ENCODE assay signal across 8 cellular contexts in genomic region chr3:196969001-196969659, GRCh38. TPM values are rescaled to one million over a fixed set of nuclear protein-coding genes. Genes with fewer than 3 reads are reported as not detected.
DNase-seq lines count a peak whose midpoint lies in the region; ATAC-seq and TF ChIP-seq lines count a peak whose summit lies in the region.

No MANE protein-coding gene starts in this region.

- H3K4me1 Mint-ChIP-seq in activated naive CD8-positive, alpha-beta T cell treated with anti-CD3 and anti-CD28 coated beads for 36 hours = peaks cover 10% of the 10 kb centered on the region

- H3K36me3 ChIP-seq in PC-3 (ENCODE audit: low read depth, low read length) (no peaks in the 10 kb centered on the region), iPS DF 6.9 (ENCODE audit: control insufficient read depth, insufficient read depth, low read length) (no peaks in the 10 kb centered on the region; the same call in 1 of the 2 replicates), spleen (no peaks in the 10 kb centered on the region)

- H3K4me3 Mint-ChIP-seq in activated naive CD8-positive, alpha-beta T cell treated with anti-CD3 and anti-CD28 coated beads for 36 hours = peak overlapping the region; percentile 78

- WGBS in iPS DF 6.9 (ENCODE audit: insufficient coverage, insufficient read length) = no CpG with 5 or more reads among the region's 90 CpGs
- 0 to 1% (median 0%) methylated on average over 19 to 90 of the region's 90 CpGs for WGBS in spleen, 5 donors

- H3K4me2 ChIP-seq in PC-3 (ENCODE audit: low read length) = peak overlapping the region; percentile 100

- TF ChIP-seq POLR2A in spleen (IDR thresholded peaks at IDR 0.05) = no peak

- peaks cover 6% of the 10 kb centered on the region; the same call in 1 of the 2 replicates for H3K4me1 ChIP-seq in PC-3 (ENCODE audit: insufficient read depth, low read length)
- H3K4me1 ChIP-seq in iPS DF 6.9 (ENCODE audit: control insufficient read depth, insufficient read depth, low read length) = 0 out of 2 replicates have a peak, but pooled peaks cover 1% of the 10 kb centered on the region
- H3K4me1 ChIP-seq in spleen = peaks cover 0 to 26% (median 17%) of the 10 kb centered on the region in 6 donors

- 0 out of 2 replicates have a peak, but pooled peaks cover 5% of the 10 kb centered on the region for H3K79me2 ChIP-seq in PC-3 (ENCODE audit: low read length)

- CTCF ChIA-PET in PC-3 (lab: Charles Lee) = interaction anchor here (0.6 to 1.0 kb wide), 4 partner anchors 14 to 360 kb away, joined by 3 read pairs; no protein-coding TSS in a partner anchor

- H3K27ac ChIP-seq in PC-3 (ENCODE audit: low read length) = no peak overlapping the region
- no peak overlapping the region for H3K27ac ChIP-seq in iPS DF 6.9 (ENCODE audit: low read length)
- peak overlapping the region; percentile 14 to 85 (median 71) for H3K27ac ChIP-seq in spleen

- no peaks in the 10 kb centered on the region for H3K9me2 ChIP-seq in PC-3 (replicated peaks; ENCODE audit: low read length)

- H2AFZ ChIP-seq in PC-3 (ENCODE audit: low read length) = peak overlapping the region; percentile 99

- DNase-seq in AG08395 (ENCODE audit: low spot score) (peak; percentile 27), PC-3 (peak; percentile 19), iPS DF 6.9 (ENCODE audit: low read depth, low spot score) (no peak), spleen (peak; percentile 90), A172 (ENCODE audit: low spot score) (no peak)
- peak; percentile 61 for DNase-seq in activated naive CD8-positive, alpha-beta T cell treated with anti-CD3 and anti-CD28 coated beads for 36 hours

- no peaks in the 10 kb centered on the region for H3F3A ChIP-seq in PC-3 (ENCODE audit: low read length, unreplicated experiment)

- H4K20me1 ChIP-seq in PC-3 (ENCODE audit: low read length) = no peaks in the 10 kb centered on the region

- H3K27ac Mint-ChIP-seq in activated naive CD8-positive, alpha-beta T cell treated with anti-CD3 and anti-CD28 coated beads for 36 hours = peak overlapping the region; percentile 51

- peak overlapping the region; percentile 72 for H3K9ac ChIP-seq in PC-3 (ENCODE audit: low read length)

- H3K27me3 Mint-ChIP-seq in activated naive CD8-positive, alpha-beta T cell treated with anti-CD3 and anti-CD28 coated beads for 36 hours = peaks cover 29% of the 10 kb centered on the region

- BruUV-seq in PC-3 (replicated peaks; lab: Mats Ljungman, UMichigan) = no TSS peak

- H3K4me3 ChIP-seq in PC-3 (ENCODE audit: low read length) = peak overlapping the region; percentile 93
- peak overlapping the region; percentile 65; the same call in 1 of the 2 replicates for H3K4me3 ChIP-seq in iPS DF 6.9 (ENCODE audit: low read length)
- H3K4me3 ChIP-seq in spleen = peak overlapping the region; percentile 72 to 97 (median 86)

- H3K27me3 ChIP-seq in PC-3 (ENCODE audit: low read length) (no peaks in the 10 kb centered on the region), iPS DF 6.9 (ENCODE audit: control insufficient read depth, insufficient read depth, low read length) (peaks cover 63% of the 10 kb centered on the region), spleen (replicated peaks in 1 of 7) (peaks cover 0 to 7% (median 0%) of the 10 kb centered on the region in 7 donors)

- POLR2A ChIA-PET in PC-3 (lab: Charles Lee; ENCODE audit: unreplicated experiment) = no interaction called here

- H3K9me3 Mint-ChIP-seq in activated naive CD8-positive, alpha-beta T cell treated with anti-CD3 and anti-CD28 coated beads for 36 hours = no peaks in the 10 kb centered on the region

- ATAC-seq in GM18861 (IDR thresholded peaks at IDR 0.05; ENCODE audit: unreplicated experiment) (peak; percentile 29), HG03039 (IDR thresholded peaks at IDR 0.05; ENCODE audit: unreplicated experiment) (peak; percentile 29), PC-3 (peak; percentile 37)

- intact Hi-C loops in PC-3 (cut with micrococcal nuclease) (loop anchor here (1.0 to 2.0 kb wide), 2 partner anchors 130 to 360 kb away; no protein-coding TSS in a partner anchor), spleen (cut with DNase I; ENCODE audit: low total_unique reads) (loop anchor here (10.0 kb wide), 1 partner anchor 124 kb away; no protein-coding TSS in a partner anchor)

- H3K36me3 Mint-ChIP-seq in activated naive CD8-positive, alpha-beta T cell treated with anti-CD3 and anti-CD28 coated beads for 36 hours = peaks cover 4% of the 10 kb centered on the region

- no peak for TF ChIP-seq CTCF in PC-3 (conservative IDR thresholded peaks at IDR 0.05; ENCODE audit: low read depth, low read length)
- TF ChIP-seq CTCF in spleen (IDR thresholded peaks at IDR 0.05 in 8 of 11, conservative IDR thresholded peaks at IDR 0.05 in 3 of 11) = no peak

- H3K9me3 ChIP-seq in PC-3 (ENCODE audit: low read length) = no peaks in the 10 kb centered on the region
- no peaks in the 10 kb centered on the region for H3K9me3 ChIP-seq in iPS DF 6.9 (ENCODE audit: control insufficient read depth, insufficient read depth, low read length)
- H3K9me3 ChIP-seq in spleen = no peaks in the 10 kb centered on the region

RNA-seq across cellular contexts. Expression of gene PIGZ, which starts 0.5 kb away (rescaled TPM):
- total RNA-seq in PC-3 (2014; rRNA removed) (1.6 and 3.7 TPM in 2 replicates), spleen (1 to 10 TPM; 2.0 to 5.1 (median 2.6) TPM)
- under 1 TPM; 0.27 to 0.38 TPM for total RNA-seq in activated naive CD8-positive, alpha-beta T cell treated with anti-CD3 and anti-CD28 coated beads for 36 hours
- 1 to 10 TPM; 2.0 to 2.6 (median 2.2) TPM for polyA plus RNA-seq in spleen
- total RNA-seq in A172 (2014; rRNA removed; shearing (Covaris generic)) = 0.59 and 3.2 TPM in 2 replicates

RNA-seq across cellular contexts. Expression of gene NCBP2, which starts 26.8 kb away (rescaled TPM):
- total RNA-seq in PC-3 (2014; rRNA removed) (119 and 131 TPM in 2 replicates), spleen (10 to 100 TPM; 44.6 to 50.2 (median 48.7) TPM)
- 100 to 1,000 TPM; 120 to 121 TPM for total RNA-seq in activated naive CD8-positive, alpha-beta T cell treated with anti-CD3 and anti-CD28 coated beads for 36 hours
- polyA plus RNA-seq in spleen = 10 to 100 TPM; 53.7 to 61.1 (median 56.9) TPM
- total RNA-seq in A172 (2014; rRNA removed; shearing (Covaris generic)) = 90.6 and 107 TPM in 2 replicates

Comparison
In these comparisons a context has a peak if more than half of its experiments do, and no peak if none do; other contexts are left out.
1. DNase-seq: peak in AG08395 (single experiment), PC-3 (single experiment), activated naive CD8-positive, alpha-beta T cell treated with anti-CD3 and anti-CD28 coated beads for 36 hours (single experiment) and spleen (single experiment); none in iPS DF 6.9 (single experiment) and A172 (single experiment).
2. H3K27ac ChIP-seq: peak in spleen (8 of 8); none in PC-3 (single experiment) and iPS DF 6.9 (single experiment).
3. Peak in every context shown above with its lines, with median percentiles within 50 percentile points of each other: ATAC-seq and H3K4me3 ChIP-seq.